In genomic region chr1:52553372-52554266, GRCh38 we compare ENCODE assay signal across 8 cellular contexts. TPM values are rescaled to one million over a fixed set of nuclear protein-coding genes. Genes with fewer than 3 reads are reported as not detected.
DNase-seq lines count a peak whose midpoint lies in the region; TF ChIP-seq lines count a peak whose summit lies in the region.

No MANE protein-coding gene starts in this region.

- H3K4me1 ChIP-seq in ascending aorta = peaks cover 4 to 5% of the 10 kb centered on the region in 2 donors
- H3K4me1 ChIP-seq in hepatocyte (ENCODE audit: insufficient read depth) = peaks cover 23% of the 10 kb centered on the region
- peaks cover 43% of the 10 kb centered on the region for H3K4me1 ChIP-seq in vagina

- TF ChIP-seq POLR2A in vagina (IDR thresholded peaks at IDR 0.05) = no peak

- peaks cover 20% of the 10 kb centered on the region for H4K20me1 ChIP-seq in hepatocyte (ENCODE audit: insufficient read depth, poor library complexity, severe bottlenecking)

- peak overlapping the region; percentile 79 for H3K27ac Mint-ChIP-seq in HFFc6

- H3K9me3 ChIP-seq in ascending aorta = no peaks in the 10 kb centered on the region
- H3K9me3 ChIP-seq in hepatocyte (ENCODE audit: low read depth) = no peaks in the 10 kb centered on the region
- H3K9me3 ChIP-seq in vagina = no peaks in the 10 kb centered on the region

- TF ChIP-seq CTCF in HFFc6 (IDR thresholded peaks at IDR 0.05) = no peak
- no peak for TF ChIP-seq CTCF in ascending aorta (IDR thresholded peaks at IDR 0.05)
- no peak for TF ChIP-seq CTCF in hepatocyte (IDR thresholded peaks at IDR 0.05; ENCODE audit: poor library complexity)
- TF ChIP-seq CTCF in vagina (IDR thresholded peaks at IDR 0.05) = no peak

- H3K79me2 ChIP-seq in hepatocyte = peaks cover 34% of the 10 kb centered on the region

- WGBS in hepatocyte (ENCODE audit: low lambda C conversion rate, missing lambda C conversion rate) = 7% methylated on average over 14 of the region's 66 CpGs

- H3K4me1 Mint-ChIP-seq in HFFc6 (ENCODE audit: low read depth) = peaks cover 33% of the 10 kb centered on the region

- H3K27ac ChIP-seq in ascending aorta (peak overlapping the region; percentile 86 to 92), hepatocyte (peak overlapping the region; percentile 97), vagina (peak overlapping the region; percentile 96)

- H2AFZ ChIP-seq in hepatocyte = peak overlapping the region; percentile 57

- H3K4me3 Mint-ChIP-seq in HFFc6 = no peak overlapping the region; the same call in 1 of the 2 replicates

- intact Hi-C loops in ascending aorta (cut with DNase I) = loop anchor here (1.0 to 10.0 kb wide), 5 partner anchors 49 to 771 kb away; partner anchors contain the start of genes COA7, GPX7, LRP8 and ORC1
- intact Hi-C loops in vagina (cut with DNase I) = no loop called here

- H3K36me3 ChIP-seq in ascending aorta (no peaks in the 10 kb centered on the region), hepatocyte (replicated peaks; ENCODE audit: insufficient read depth, low read depth) (no peaks in the 10 kb centered on the region), vagina (no peaks in the 10 kb centered on the region)

- H3K4me2 ChIP-seq in hepatocyte = peak overlapping the region; percentile 79

- peak overlapping the region; percentile 86 for H3K4me3 ChIP-seq in GM08714 (ENCODE audit: low read length)
- peak overlapping the region; percentile 94 to 98 for H3K4me3 ChIP-seq in ascending aorta
- peak overlapping the region; percentile 81 for H3K4me3 ChIP-seq in hepatocyte
- H3K4me3 ChIP-seq in vagina = peak overlapping the region; percentile 75 to 86

- peak; percentile 75 for DNase-seq in HFFc6
- peak; percentile 85 for DNase-seq in NCI-H1105 (lab: John Stamatoyannopoulos, UW)
- DNase-seq in T-helper 22 cell (ENCODE audit: low read depth) = peak; percentile 82
- DNase-seq in ascending aorta (ENCODE audit: low spot score in 2 of 2) = peak; percentile 45 to 91
- DNase-seq in hepatocyte (ENCODE audit: low spot score) = peak; percentile 95
- peak; percentile 46 for DNase-seq in renal cortical epithelial cell (ENCODE audit: low read depth)
- no peak for DNase-seq in vagina (ENCODE audit: extremely low spot score in 2 of 2)

- peaks cover 2% of the 10 kb centered on the region for H3K27me3 Mint-ChIP-seq in HFFc6 (ENCODE audit: insufficient read depth)

- no peaks in the 10 kb centered on the region for H3K27me3 ChIP-seq in ascending aorta
- H3K27me3 ChIP-seq in hepatocyte = no peaks in the 10 kb centered on the region
- H3K27me3 ChIP-seq in vagina = no peaks in the 10 kb centered on the region

- no peaks in the 10 kb centered on the region for H3K9me3 Mint-ChIP-seq in HFFc6

- H3K36me3 Mint-ChIP-seq in HFFc6 (ENCODE audit: low read depth) = no peaks in the 10 kb centered on the region

- no peaks in the 10 kb centered on the region for H3K9me2 ChIP-seq in hepatocyte (replicated peaks; ENCODE audit: insufficient read depth)

RNA-seq across cellular contexts. Expression of gene TUT4, which starts 0.7 kb away (rescaled TPM):
- 10 to 100 TPM; 24.1 to 32.0 (median 27.2) TPM for total RNA-seq in HFFc6 (2021; fragmentation: NEBNext Ultra II Directional; extraction: Animal tissue kit (Norgen Biotek cat#: 25700))
- total RNA-seq in ascending aorta (36.2 TPM), hepatocyte (46.4 and 58.0 TPM in 2 replicates), renal cortical epithelial cell (15.1 and 52.5 TPM in 2 replicates), vagina (78.1 TPM)
- 37.9 and 44.6 TPM in 2 replicates for polyA plus RNA-seq in hepatocyte

RNA-seq across cellular contexts. Expression of gene GPX7, which starts 48.6 kb away (rescaled TPM):
- 10 to 100 TPM; 15.5 to 24.6 (median 18.6) TPM for total RNA-seq in HFFc6 (2021; fragmentation: NEBNext Ultra II Directional; extraction: Animal tissue kit (Norgen Biotek cat#: 25700))
- total RNA-seq in ascending aorta (6.3 TPM), hepatocyte (76.3 and 78.9 TPM in 2 replicates), renal cortical epithelial cell (23.7 and 26.9 TPM in 2 replicates), vagina (9.8 TPM)
- polyA plus RNA-seq in hepatocyte = 56.4 and 58.0 TPM in 2 replicates

Comparison
In these comparisons a context has a peak if more than half of its experiments do, and no peak if none do; other contexts are left out.
1. DNase-seq: peak in HFFc6 (single experiment), NCI-H1105 (single experiment), T-helper 22 cell (single experiment), ascending aorta (2 of 2), hepatocyte (single experiment) and renal cortical epithelial cell (single experiment); none in vagina (0 of 2).
2. Peak in every context shown above with its lines, with median percentiles within 50 percentile points of each other: H3K4me3 ChIP-seq and H3K27ac ChIP-seq.